In the genomic region with DNA sequence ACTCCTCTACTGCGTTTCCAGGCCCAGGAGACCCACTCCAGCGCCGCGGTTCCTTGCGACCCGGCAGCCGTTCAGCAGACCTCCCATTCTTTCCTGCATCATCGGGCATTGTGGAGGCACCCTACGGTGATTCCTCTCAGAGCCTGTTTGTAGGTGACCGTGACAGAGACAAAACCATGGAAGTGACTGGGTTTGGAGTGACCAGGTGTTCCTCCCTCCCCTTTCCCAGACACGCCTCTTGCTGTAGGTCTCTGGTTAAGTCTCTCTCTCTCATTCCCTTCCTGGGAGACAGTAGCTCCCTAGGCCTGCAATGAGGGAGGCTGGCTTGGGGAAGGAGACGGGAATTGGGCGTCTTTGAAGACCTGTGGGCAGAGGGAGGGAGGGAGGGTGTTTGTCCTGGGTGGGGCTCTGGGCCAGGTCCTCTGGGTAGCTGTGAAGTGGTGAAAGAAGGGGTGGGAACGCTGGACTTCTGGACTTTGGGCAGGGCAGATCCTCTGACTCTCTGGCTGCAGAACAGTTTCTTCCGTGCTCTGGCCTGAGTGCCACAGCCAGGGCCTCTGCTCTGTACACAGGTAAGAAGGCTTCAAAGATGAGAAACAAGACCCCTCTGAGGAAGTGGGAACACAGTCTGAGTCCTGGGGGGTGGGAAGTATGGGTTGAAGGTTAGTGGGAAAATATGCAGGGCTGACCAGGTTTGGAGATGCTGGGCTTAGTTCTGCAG, we compare ENCODE assay signal across 8 cellular contexts. TPM values are rescaled to one million over a fixed set of nuclear protein-coding genes. Genes with fewer than 3 reads are reported as not detected.
DNase-seq lines count a peak whose midpoint lies in the region; ATAC-seq and TF ChIP-seq lines count a peak whose summit lies in the region.

No MANE protein-coding gene starts in this region.

- no peaks in the 10 kb centered on the region for H3K9me3 ChIP-seq in colonic mucosa

- peaks cover 11% of the 10 kb centered on the region for H3K4me1 ChIP-seq in colonic mucosa
- H3K4me1 ChIP-seq in mesendoderm (ENCODE audit: control insufficient read depth, low read depth, low read length), result peaks cover 6% of the 10 kb centered on the region

- no peak for TF ChIP-seq CTCF in colonic mucosa (IDR thresholded peaks at IDR 0.05)

- H3K9ac ChIP-seq in colonic mucosa (ENCODE audit: low read depth in 2 of 2, low read length in 2 of 2), result peak overlapping the region; percentile 72 to 98
- peak overlapping the region; percentile 78 for H3K9ac ChIP-seq in mesendoderm (ENCODE audit: low read length)

- H3K4me3 ChIP-seq in GM08714 (ENCODE audit: low read length), result peak overlapping the region; percentile 71
- H3K4me3 ChIP-seq in colonic mucosa, result peak overlapping the region; percentile 55
- H3K4me3 ChIP-seq in mesendoderm (ENCODE audit: low read length), result peak overlapping the region; percentile 89

- H2BK120ac ChIP-seq in mesendoderm (ENCODE audit: low read depth, low read length), result no peak overlapping the region

- H2AK5ac ChIP-seq in mesendoderm (ENCODE audit: low read length), result no peak overlapping the region

- H3K79me1 ChIP-seq in mesendoderm (ENCODE audit: low read length), result peaks cover 17% of the 10 kb centered on the region

- no peak overlapping the region for H3K18ac ChIP-seq in mesendoderm (ENCODE audit: low read length)

- DNase-seq in NCI-H345 (lab: John Stamatoyannopoulos, UW), result peak; percentile 54
- peak; percentile 90 for DNase-seq in colonic mucosa
- DNase-seq in mesendoderm, result peak; percentile 79
- no peak for DNase-seq in NCI-H1694 (lab: John Stamatoyannopoulos, UW)
- DNase-seq in dermis blood vessel endothelial cell, result no peak

- H3K56ac ChIP-seq in mesendoderm (ENCODE audit: low read length), result peak overlapping the region; percentile 95

- no peak overlapping the region for H2BK5ac ChIP-seq in mesendoderm (ENCODE audit: low read length)

- H4K8ac ChIP-seq in mesendoderm (ENCODE audit: low read depth, low read length), result no peak overlapping the region

- no CpG with 5 or more reads among the region's 15 CpGs for WGBS in mesendoderm (ENCODE audit: extremely low coverage, insufficient coverage, low lambda C conversion rate)

- no peak overlapping the region for H2BK15ac ChIP-seq in mesendoderm (replicated peaks; ENCODE audit: low read depth)

- ATAC-seq in GM19023 (IDR thresholded peaks at IDR 0.05; ENCODE audit: unreplicated experiment), result no peak
- ATAC-seq in HG03095 (IDR thresholded peaks at IDR 0.05; ENCODE audit: unreplicated experiment), result no peak

- intact Hi-C loops in colonic mucosa (cut with DNase I), result no loop called here

- H3K27me3 ChIP-seq in colonic mucosa, result no peaks in the 10 kb centered on the region
- H3K27me3 ChIP-seq in mesendoderm (ENCODE audit: insufficient read depth, low read length, poor library complexity), result no peaks in the 10 kb centered on the region

- peaks cover 13% of the 10 kb centered on the region for H3K79me2 ChIP-seq in mesendoderm (ENCODE audit: control insufficient read depth, insufficient read depth, low read length)

- H3K4ac ChIP-seq in mesendoderm (ENCODE audit: low read depth, low read length), result no peak overlapping the region

- H3K4me2 ChIP-seq in mesendoderm (ENCODE audit: low read length), result peak overlapping the region; percentile 33

- H4K5ac ChIP-seq in mesendoderm (ENCODE audit: low read length), result no peak overlapping the region

- H3K27ac ChIP-seq in colonic mucosa, result peak overlapping the region; percentile 94
- peak overlapping the region; percentile 45 for H3K27ac ChIP-seq in mesendoderm (ENCODE audit: low read depth, low read length)

- H3K36me3 ChIP-seq in colonic mucosa (peaks cover 3% of the 10 kb centered on the region), mesendoderm (ENCODE audit: control insufficient read depth, insufficient read depth, low read length) (no peaks in the 10 kb centered on the region)

- H3K23ac ChIP-seq in mesendoderm (ENCODE audit: low read length), result no peak overlapping the region

RNA-seq across cellular contexts. Expression of a gene that starts 0.8 kb away (rescaled TPM):
- total RNA-seq in colonic mucosa (100 to 1,000 TPM in 1 of 2 donors, 10 to 100 TPM in 1; 98.8 to 101 TPM), dermis blood vessel endothelial cell (17.3 and 19.9 TPM in 2 replicates)
- polyA plus RNA-seq in mesendoderm (2013, experiment 1 of 2), result 11.9 TPM
- polyA plus RNA-seq in mesendoderm (2013, experiment 2 of 2), result 12.4 TPM

RNA-seq across cellular contexts. Expression of a gene that starts 1.0 kb away (rescaled TPM):
- total RNA-seq in colonic mucosa (100 to 1,000 TPM in 1 of 2 donors, 10 to 100 TPM in 1; 73.2 to 112 TPM), dermis blood vessel endothelial cell (18.5 and 19.4 TPM in 2 replicates)
- 59.0 TPM for polyA plus RNA-seq in mesendoderm (2013, experiment 1 of 2)
- polyA plus RNA-seq in mesendoderm (2013, experiment 2 of 2), result 62.6 TPM

RNA-seq across cellular contexts. Expression of a gene that starts 6.5 kb away (rescaled TPM):
- total RNA-seq in colonic mucosa (10 to 100 TPM; 13.7 to 15.3 TPM), dermis blood vessel endothelial cell (38.9 and 39.5 TPM in 2 replicates)
- polyA plus RNA-seq in mesendoderm (2013, experiment 1 of 2), result 5.4 TPM
- polyA plus RNA-seq in mesendoderm (2013, experiment 2 of 2), result 5.2 TPM

RNA-seq across cellular contexts. Expression of a gene that starts 15.9 kb away (rescaled TPM):
- total RNA-seq in colonic mucosa (10 to 100 TPM; 15.1 to 15.9 TPM), dermis blood vessel endothelial cell (23.0 and 29.9 TPM in 2 replicates)
- 62.6 TPM for polyA plus RNA-seq in mesendoderm (2013, experiment 1 of 2)
- polyA plus RNA-seq in mesendoderm (2013, experiment 2 of 2), result 63.6 TPM

RNA-seq across cellular contexts. Expression of a gene that starts 38.8 kb away (rescaled TPM):
- total RNA-seq in colonic mucosa (10 to 100 TPM; 35.5 to 61.4 TPM), dermis blood vessel endothelial cell (100 and 147 TPM in 2 replicates)
- 126 TPM for polyA plus RNA-seq in mesendoderm (2013, experiment 1 of 2)
- 127 TPM for polyA plus RNA-seq in mesendoderm (2013, experiment 2 of 2)

Comparison
In these comparisons a context has a peak if more than half of its experiments do, and no peak if none do; other contexts are left out.
1. DNase-seq: peak in NCI-H345 (single experiment), colonic mucosa (single experiment) and mesendoderm (single experiment); none in NCI-H1694 (single experiment) and dermis blood vessel endothelial cell (single experiment).
2. Peak in every context shown above with its lines, with median percentiles within 50 percentile points of each other: H3K4me3 ChIP-seq.